In genomic region chr20:3924304-3925112, GRCh38 we compare ENCODE assay signal across 10 cellular contexts. TPM values are rescaled to one million over a fixed set of nuclear protein-coding genes. Genes with fewer than 3 reads are reported as not detected.
DNase-seq lines count a peak whose midpoint lies in the region; ATAC-seq and TF ChIP-seq lines count a peak whose summit lies in the region.
"Had no signal": no experiment of that assay in that cellular context is flagged by ENCODE, and none has a peak within 500 bp of the region (broad histone marks: within the 10 kb centered on the region; RNA-seq: fewer than 3 reads in every experiment).

No MANE protein-coding gene starts in this region.

- peaks cover 14% of the 10 kb centered on the region for H3K36me3 ChIP-seq in CD8-positive, alpha-beta T cell (ENCODE audit: insufficient read depth, low read length)
- peaks cover 55% of the 10 kb centered on the region for H3K36me3 ChIP-seq in endodermal cell (ENCODE audit: control insufficient read depth, insufficient read depth, low read length)
- H3K36me3 ChIP-seq in neural cell (ENCODE audit: insufficient read depth, low read length) = no peaks in the 10 kb centered on the region
- peaks cover 0 to 59% (median 0%) of the 10 kb centered on the region in 3 donors for H3K36me3 ChIP-seq in tibial nerve

- H4K20me1 ChIP-seq in neural cell (ENCODE audit: insufficient read depth) = no peaks in the 10 kb centered on the region

- no peak for TF ChIP-seq POLR2A in tibial nerve (IDR thresholded peaks at IDR 0.05)

- CTCF ChIA-PET in CD8-positive, alpha-beta T cell (lab: Charles Lee) = no interaction called here

- no peak overlapping the region for H3K4me3 ChIP-seq in CD8-positive, alpha-beta T cell (ENCODE audit: low read depth, low read length)
- H3K4me3 ChIP-seq in endodermal cell (ENCODE audit: low read length) (no peak overlapping the region), neural cell (ENCODE audit: low read length) (no peak overlapping the region), tibial nerve (no peak overlapping the region)
- H3K4me3 ChIP-seq: adrenal gland had no signal

- peaks cover 42% of the 10 kb centered on the region for H3K4me1 Mint-ChIP-seq in CD8-positive, alpha-beta T cell (ENCODE audit: low read depth)
- H3K4me1 Mint-ChIP-seq in endodermal cell = peaks cover 26% of the 10 kb centered on the region

- POLR2A ChIA-PET in CD8-positive, alpha-beta T cell (lab: Charles Lee) = no interaction called here

- no peaks in the 10 kb centered on the region for H3K9me2 ChIP-seq in neural cell (ENCODE audit: insufficient read depth, low read length)

- intact Hi-C loops in CD8-positive, alpha-beta T cell (cut with DNase I, micrococcal nuclease) = loop anchor here in 1 of 2 experiments (5.0 kb wide), 1 partner anchor 32 kb away; no protein-coding TSS in a partner anchor

- H3K36me3 Mint-ChIP-seq in CD8-positive, alpha-beta T cell = peaks cover 58% of the 10 kb centered on the region
- peaks cover 37% of the 10 kb centered on the region for H3K36me3 Mint-ChIP-seq in endodermal cell (ENCODE audit: low read depth)

- H3K4me1 ChIP-seq in CD8-positive, alpha-beta T cell (ENCODE audit: insufficient read depth, low read length) = peaks cover 4% of the 10 kb centered on the region
- H3K4me1 ChIP-seq in endodermal cell (ENCODE audit: control insufficient read depth, insufficient read depth, low read length) (peaks cover 4% of the 10 kb centered on the region), tibial nerve (peaks cover 0 to 61% (median 16%) of the 10 kb centered on the region in 4 donors)

- H3K9me3 Mint-ChIP-seq in CD8-positive, alpha-beta T cell = no peaks in the 10 kb centered on the region
- H3K9me3 Mint-ChIP-seq in endodermal cell = no peaks in the 10 kb centered on the region

- H3K4me2 ChIP-seq in neural cell (ENCODE audit: low read length) = no peak overlapping the region

- no peak overlapping the region for H2AFZ ChIP-seq in neural cell (ENCODE audit: low read depth, low read length)

- TF ChIP-seq CTCF in CD8-positive, alpha-beta T cell (IDR thresholded peaks at IDR 0.05) = no peak
- TF ChIP-seq CTCF in endodermal cell (conservative IDR thresholded peaks at IDR 0.05) (no peak), neural cell (IDR thresholded peaks at IDR 0.05; ENCODE audit: poor library complexity, severe bottlenecking) (no peak), tibial nerve (IDR thresholded peaks at IDR 0.05) (no peak)

- no peaks in the 10 kb centered on the region for H3F3A ChIP-seq in neural cell (ENCODE audit: insufficient read depth, low read length, poor library complexity, severe bottlenecking)

- DNase-seq in CD8-positive, alpha-beta T cell = no peak
- DNase-seq in RPMI7951 (ENCODE audit: low read depth) = peak; percentile 43
- no peak for DNase-seq in endodermal cell
- no peak for DNase-seq in KG1 (lab: John Stamatoyannopoulos, UW)
- no peak for DNase-seq in tibial nerve (ENCODE audit: low spot score in 2 of 2)
- no peak for DNase-seq in UCSD-AML1 (lab: John Stamatoyannopoulos, UW; ENCODE audit: unreplicated experiment)
- DNase-seq: NCI-H1417 treated with DMSO at 0.1 percent for 48 hours had no signal

- WGBS in endodermal cell (ENCODE audit: insufficient coverage in 1 of 2, insufficient read length in 1 of 2), 2 experiments = 89 to 90% methylated on average over 10 to 13 of the region's 13 CpGs
- 71 to 75% methylated on average over 9 to 12 of the region's 13 CpGs for WGBS in tibial nerve, 2 donors

- H3K9me3 ChIP-seq in CD8-positive, alpha-beta T cell (ENCODE audit: low read length) = no peaks in the 10 kb centered on the region
- H3K9me3 ChIP-seq in endodermal cell (ENCODE audit: control insufficient read depth, low read length) = no peaks in the 10 kb centered on the region
- no peaks in the 10 kb centered on the region for H3K9me3 ChIP-seq in neural cell (ENCODE audit: low read length)
- H3K9me3 ChIP-seq in tibial nerve = no peaks in the 10 kb centered on the region
- H3K9me3 ChIP-seq: adrenal gland had no signal

- TF ChIP-seq EP300 in neural cell (conservative IDR thresholded peaks at IDR 0.05; ENCODE audit: poor library complexity, severe bottlenecking) (no peak), tibial nerve (IDR thresholded peaks at IDR 0.05) (no peak)

- H3K27ac ChIP-seq in CD8-positive, alpha-beta T cell (ENCODE audit: low read depth, low read length) = no peak overlapping the region
- H3K27ac ChIP-seq in endodermal cell (ENCODE audit: low read depth, low read length) (peak overlapping the region; percentile 18), neural cell (ENCODE audit: low read length) (no peak overlapping the region), tibial nerve (peak overlapping the region in 2 of 4 donors; percentile 27 to 37)

- peak overlapping the region; percentile 72 for H3K27ac Mint-ChIP-seq in CD8-positive, alpha-beta T cell
- H3K27ac Mint-ChIP-seq in endodermal cell = peak overlapping the region; percentile 64

- H3K27me3 ChIP-seq in CD8-positive, alpha-beta T cell (ENCODE audit: insufficient read depth, low read length) = no peaks in the 10 kb centered on the region
- H3K27me3 ChIP-seq in endodermal cell (ENCODE audit: control insufficient read depth, insufficient read depth, low read length, poor library complexity, severe bottlenecking) (no peaks in the 10 kb centered on the region), neural cell (ENCODE audit: insufficient read depth, low read depth, low read length) (no peaks in the 10 kb centered on the region), tibial nerve (no peaks in the 10 kb centered on the region)
- H3K27me3 ChIP-seq: adrenal gland had no signal

- no peak for ATAC-seq in CD8-positive, alpha-beta T cell
- no peak for ATAC-seq in GM19397 (IDR thresholded peaks at IDR 0.05; ENCODE audit: unreplicated experiment)

- no peak for TF ChIP-seq RAD21 in neural cell (conservative IDR thresholded peaks at IDR 0.05)

- no peak overlapping the region for H3K4me3 Mint-ChIP-seq in CD8-positive, alpha-beta T cell
- H3K4me3 Mint-ChIP-seq in endodermal cell = no peak overlapping the region

- H3K9ac ChIP-seq in endodermal cell (ENCODE audit: extremely low read depth, low read length, poor library complexity, severe bottlenecking) = no peak overlapping the region
- H3K9ac ChIP-seq in neural cell (ENCODE audit: low read length) = no peak overlapping the region

- H3K79me2 ChIP-seq in neural cell (replicated peaks; ENCODE audit: insufficient read depth, low read length) = peaks cover 11% of the 10 kb centered on the region

- H3K27me3 Mint-ChIP-seq in CD8-positive, alpha-beta T cell (ENCODE audit: low read depth) = no peaks in the 10 kb centered on the region
- no peaks in the 10 kb centered on the region for H3K27me3 Mint-ChIP-seq in endodermal cell (ENCODE audit: insufficient read depth)

TF ChIP-seq in neural cell, 6 proteins besides CTCF, POLR2A, EP300 and RAD21:
- TF ChIP-seq MXI1 (conservative IDR thresholded peaks at IDR 0.05; ENCODE audit: poor library complexity, severe bottlenecking) (no peak), SMC3 (conservative IDR thresholded peaks at IDR 0.05; ENCODE audit: poor library complexity) (no peak), POLR2AphosphoS5 (IDR thresholded peaks at IDR 0.05) (peak; percentile 28)

RNA-seq across cellular contexts. Expression of gene PANK2, which starts 35.3 kb away (rescaled TPM):
- total RNA-seq in CD8-positive, alpha-beta T cell = 10 to 100 TPM; 44.2 to 53.5 TPM
- 60.7 and 79.3 TPM in 2 replicates for total RNA-seq in RPMI7951 (2014; rRNA removed; shearing (Covaris generic))
- total RNA-seq in endodermal cell (10 to 100 TPM; 57.6 to 66.5 TPM), tibial nerve (10 to 100 TPM; 58.2 to 79.7 (median 64.2) TPM)
- 37.8 TPM for polyA plus RNA-seq in endodermal cell (2013, experiment 1 of 2)
- polyA plus RNA-seq in endodermal cell (2013, experiment 2 of 2) = 35.1 TPM
- 41.7 and 53.0 TPM in 2 replicates for polyA plus RNA-seq in neural cell
- polyA minus RNA-seq in neural cell = 69.9 and 76.1 TPM in 2 replicates
